In the genomic region with DNA sequence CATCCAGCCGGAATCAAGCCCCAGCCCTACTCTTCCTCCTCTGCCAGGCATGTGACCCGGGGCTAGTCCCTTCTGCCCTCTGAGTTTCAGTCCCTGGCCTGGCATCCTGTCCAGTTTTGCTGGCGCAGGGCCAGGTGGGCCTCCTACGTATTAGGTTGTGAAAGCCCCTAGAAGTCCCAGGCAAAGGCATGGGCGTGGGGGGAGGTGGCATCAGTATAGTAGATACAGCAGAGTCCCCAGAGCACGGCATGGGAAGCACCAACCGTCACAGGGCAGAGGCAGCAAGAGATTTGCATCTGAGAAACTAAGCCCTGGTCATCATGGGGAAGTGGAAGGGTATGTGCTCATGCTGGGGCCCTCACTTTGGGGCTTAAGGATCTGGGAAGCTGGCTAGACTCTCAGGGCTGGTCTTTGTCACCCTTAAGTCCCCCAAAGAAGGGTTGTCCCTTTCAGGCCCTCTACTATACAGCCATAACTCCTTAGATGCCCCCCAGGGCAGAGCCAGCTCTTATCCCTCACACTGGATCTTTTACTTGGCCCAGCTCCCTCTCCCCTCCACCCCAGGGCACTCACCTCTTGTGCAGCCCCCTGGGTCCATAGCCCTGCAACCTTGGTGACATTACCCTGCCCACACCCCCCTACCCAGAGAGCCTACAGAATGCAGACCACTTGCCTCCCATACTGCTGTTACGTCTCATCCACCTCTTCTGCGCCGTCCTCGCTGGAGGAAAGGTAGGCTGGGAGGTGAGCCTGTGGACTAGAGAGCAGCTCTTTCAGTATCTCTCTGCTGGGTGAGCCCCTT, we compare ENCODE assay signal across 1 cellular context.
TF ChIP-seq lines count a peak whose summit lies in the region.

No MANE protein-coding gene starts in this region.

TF ChIP-seq in GM12878, 131 proteins besides CTCF, POLR2A, EP300 and RAD21 (continues in another document):
- peak; percentile 63; the same call in 1 of the 2 replicates for TF ChIP-seq NBN (IDR thresholded peaks at IDR 0.05)
- TF ChIP-seq, protein P1, sequence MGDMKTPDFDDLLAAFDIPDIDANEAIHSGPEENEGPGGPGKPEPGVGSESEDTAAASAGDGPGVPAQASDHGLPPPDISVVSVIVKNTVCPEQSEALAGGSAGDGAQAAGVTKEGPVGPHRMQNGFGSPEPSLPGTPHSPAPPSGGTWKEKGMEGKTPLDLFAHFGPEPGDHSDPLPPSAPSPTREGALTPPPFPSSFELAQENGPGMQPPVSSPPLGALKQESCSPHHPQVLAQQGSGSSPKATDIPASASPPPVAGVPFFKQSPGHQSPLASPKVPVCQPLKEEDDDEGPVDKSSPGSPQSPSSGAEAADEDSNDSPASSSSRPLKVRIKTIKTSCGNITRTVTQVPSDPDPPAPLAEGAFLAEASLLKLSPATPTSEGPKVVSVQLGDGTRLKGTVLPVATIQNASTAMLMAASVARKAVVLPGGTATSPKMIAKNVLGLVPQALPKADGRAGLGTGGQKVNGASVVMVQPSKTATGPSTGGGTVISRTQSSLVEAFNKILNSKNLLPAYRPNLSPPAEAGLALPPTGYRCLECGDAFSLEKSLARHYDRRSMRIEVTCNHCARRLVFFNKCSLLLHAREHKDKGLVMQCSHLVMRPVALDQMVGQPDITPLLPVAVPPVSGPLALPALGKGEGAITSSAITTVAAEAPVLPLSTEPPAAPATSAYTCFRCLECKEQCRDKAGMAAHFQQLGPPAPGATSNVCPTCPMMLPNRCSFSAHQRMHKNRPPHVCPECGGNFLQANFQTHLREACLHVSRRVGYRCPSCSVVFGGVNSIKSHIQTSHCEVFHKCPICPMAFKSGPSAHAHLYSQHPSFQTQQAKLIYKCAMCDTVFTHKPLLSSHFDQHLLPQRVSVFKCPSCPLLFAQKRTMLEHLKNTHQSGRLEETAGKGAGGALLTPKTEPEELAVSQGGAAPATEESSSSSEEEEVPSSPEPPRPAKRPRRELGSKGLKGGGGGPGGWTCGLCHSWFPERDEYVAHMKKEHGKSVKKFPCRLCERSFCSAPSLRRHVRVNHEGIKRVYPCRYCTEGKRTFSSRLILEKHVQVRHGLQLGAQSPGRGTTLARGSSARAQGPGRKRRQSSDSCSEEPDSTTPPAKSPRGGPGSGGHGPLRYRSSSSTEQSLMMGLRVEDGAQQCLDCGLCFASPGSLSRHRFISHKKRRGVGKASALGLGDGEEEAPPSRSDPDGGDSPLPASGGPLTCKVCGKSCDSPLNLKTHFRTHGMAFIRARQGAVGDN (IDR thresholded peaks at IDR 0.05), result peak; percentile 84; the same call in 1 of the 2 replicates
- TF ChIP-seq HDAC2 (IDR thresholded peaks at IDR 0.05), result no peak
- 0 out of 2 replicates have a peak, but pooled peaks have one; percentile 29 for TF ChIP-seq MEF2A (IDR thresholded peaks at IDR 0.05; ENCODE audit: insufficient read depth, low read depth, low read length)
- TF ChIP-seq FOXM1 (IDR thresholded peaks at IDR 0.05; ENCODE audit: low read depth, low read length), result peak; percentile 24; the same call in 1 of the 2 replicates
- TF ChIP-seq IKZF2 (IDR thresholded peaks at IDR 0.05), result peak; percentile 82 to 84
- TF ChIP-seq MTA3 (IDR thresholded peaks at IDR 0.05; ENCODE audit: borderline replicate concordance, low read length), result no peak
- TF ChIP-seq RAD51 (IDR thresholded peaks at IDR 0.05), result peak; percentile 69
- peak; percentile 61 for TF ChIP-seq EED (IDR thresholded peaks at IDR 0.05; ENCODE audit: low read depth)
- TF ChIP-seq, protein P2, sequence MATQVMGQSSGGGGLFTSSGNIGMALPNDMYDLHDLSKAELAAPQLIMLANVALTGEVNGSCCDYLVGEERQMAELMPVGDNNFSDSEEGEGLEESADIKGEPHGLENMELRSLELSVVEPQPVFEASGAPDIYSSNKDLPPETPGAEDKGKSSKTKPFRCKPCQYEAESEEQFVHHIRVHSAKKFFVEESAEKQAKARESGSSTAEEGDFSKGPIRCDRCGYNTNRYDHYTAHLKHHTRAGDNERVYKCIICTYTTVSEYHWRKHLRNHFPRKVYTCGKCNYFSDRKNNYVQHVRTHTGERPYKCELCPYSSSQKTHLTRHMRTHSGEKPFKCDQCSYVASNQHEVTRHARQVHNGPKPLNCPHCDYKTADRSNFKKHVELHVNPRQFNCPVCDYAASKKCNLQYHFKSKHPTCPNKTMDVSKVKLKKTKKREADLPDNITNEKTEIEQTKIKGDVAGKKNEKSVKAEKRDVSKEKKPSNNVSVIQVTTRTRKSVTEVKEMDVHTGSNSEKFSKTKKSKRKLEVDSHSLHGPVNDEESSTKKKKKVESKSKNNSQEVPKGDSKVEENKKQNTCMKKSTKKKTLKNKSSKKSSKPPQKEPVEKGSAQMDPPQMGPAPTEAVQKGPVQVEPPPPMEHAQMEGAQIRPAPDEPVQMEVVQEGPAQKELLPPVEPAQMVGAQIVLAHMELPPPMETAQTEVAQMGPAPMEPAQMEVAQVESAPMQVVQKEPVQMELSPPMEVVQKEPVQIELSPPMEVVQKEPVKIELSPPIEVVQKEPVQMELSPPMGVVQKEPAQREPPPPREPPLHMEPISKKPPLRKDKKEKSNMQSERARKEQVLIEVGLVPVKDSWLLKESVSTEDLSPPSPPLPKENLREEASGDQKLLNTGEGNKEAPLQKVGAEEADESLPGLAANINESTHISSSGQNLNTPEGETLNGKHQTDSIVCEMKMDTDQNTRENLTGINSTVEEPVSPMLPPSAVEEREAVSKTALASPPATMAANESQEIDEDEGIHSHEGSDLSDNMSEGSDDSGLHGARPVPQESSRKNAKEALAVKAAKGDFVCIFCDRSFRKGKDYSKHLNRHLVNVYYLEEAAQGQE (IDR thresholded peaks at IDR 0.05; ENCODE audit: low read depth, low read length), result no peak
- TF ChIP-seq, protein P3, sequence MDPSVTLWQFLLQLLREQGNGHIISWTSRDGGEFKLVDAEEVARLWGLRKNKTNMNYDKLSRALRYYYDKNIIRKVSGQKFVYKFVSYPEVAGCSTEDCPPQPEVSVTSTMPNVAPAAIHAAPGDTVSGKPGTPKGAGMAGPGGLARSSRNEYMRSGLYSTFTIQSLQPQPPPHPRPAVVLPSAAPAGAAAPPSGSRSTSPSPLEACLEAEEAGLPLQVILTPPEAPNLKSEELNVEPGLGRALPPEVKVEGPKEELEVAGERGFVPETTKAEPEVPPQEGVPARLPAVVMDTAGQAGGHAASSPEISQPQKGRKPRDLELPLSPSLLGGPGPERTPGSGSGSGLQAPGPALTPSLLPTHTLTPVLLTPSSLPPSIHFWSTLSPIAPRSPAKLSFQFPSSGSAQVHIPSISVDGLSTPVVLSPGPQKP (IDR thresholded peaks at IDR 0.05; ENCODE audit: low read depth, low read length), result no peak
- TF ChIP-seq JUNB (IDR thresholded peaks at IDR 0.05), result no peak
- TF ChIP-seq BRCA1 (IDR thresholded peaks at IDR 0.05; ENCODE audit: low read depth, low read length), result no peak
- no peak for TF ChIP-seq LARP7 (IDR thresholded peaks at IDR 0.05)
- TF ChIP-seq CHD2 (IDR thresholded peaks at IDR 0.05; ENCODE audit: borderline replicate concordance, low read depth, low read length), result peak; percentile 26; the same call in 1 of the 2 replicates
- TF ChIP-seq MTA2 (IDR thresholded peaks at IDR 0.05; ENCODE audit: low read depth), result peak; percentile 64; the same call in 1 of the 2 replicates
- TF ChIP-seq, protein P4, sequence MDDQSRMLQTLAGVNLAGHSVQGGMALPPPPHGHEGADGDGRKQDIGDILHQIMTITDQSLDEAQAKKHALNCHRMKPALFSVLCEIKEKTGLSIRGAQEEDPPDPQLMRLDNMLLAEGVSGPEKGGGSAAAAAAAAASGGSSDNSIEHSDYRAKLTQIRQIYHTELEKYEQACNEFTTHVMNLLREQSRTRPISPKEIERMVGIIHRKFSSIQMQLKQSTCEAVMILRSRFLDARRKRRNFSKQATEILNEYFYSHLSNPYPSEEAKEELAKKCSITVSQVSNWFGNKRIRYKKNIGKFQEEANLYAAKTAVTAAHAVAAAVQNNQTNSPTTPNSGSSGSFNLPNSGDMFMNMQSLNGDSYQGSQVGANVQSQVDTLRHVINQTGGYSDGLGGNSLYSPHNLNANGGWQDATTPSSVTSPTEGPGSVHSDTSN (IDR thresholded peaks at IDR 0.05; ENCODE audit: insufficient replicate concordance, low read depth, low read length), result no peak
- peak; percentile 97 for TF ChIP-seq SMAD1 (IDR thresholded peaks at IDR 0.05; ENCODE audit: low read depth, partially characterized antibody)
- no peak for TF ChIP-seq ZZZ3 (IDR thresholded peaks at IDR 0.05; ENCODE audit: control insufficient read depth, insufficient read length, low read depth)
- peak; percentile 58; the same call in 1 of the 2 replicates for TF ChIP-seq BCL11A (IDR thresholded peaks at IDR 0.05; ENCODE audit: low read depth, low read length)
- TF ChIP-seq POLR2AphosphoS5 (IDR thresholded peaks at IDR 0.05; ENCODE audit: low read length), result peak; percentile 61; the same call in 1 of the 2 replicates
- no peak for TF ChIP-seq RBBP5 (conservative IDR thresholded peaks at IDR 0.05)
- TF ChIP-seq SRF (IDR thresholded peaks at IDR 0.05; ENCODE audit: low read depth in 2 of 2, low read length in 2 of 2), result no peak
- TF ChIP-seq POU2F2 (IDR thresholded peaks at IDR 0.05; ENCODE audit: borderline replicate concordance, low read depth, low read length), result peak; percentile 89; the same call in 2 of the 3 replicates
- no peak for TF ChIP-seq FOS (IDR thresholded peaks at IDR 0.05; ENCODE audit: borderline replicate concordance, extremely low read depth, insufficient read length)
- no peak for TF ChIP-seq CEBPB (IDR thresholded peaks at IDR 0.05; ENCODE audit: borderline replicate concordance in 1 of 2, low read depth in 2 of 2, low read length in 2 of 2)
- no peak for TF ChIP-seq TBL1XR1 (IDR thresholded peaks at IDR 0.05; ENCODE audit: low read depth, low read length)
- TF ChIP-seq MXI1 (IDR thresholded peaks at IDR 0.05; ENCODE audit: low read depth, low read length), result peak; percentile 24; the same call in 1 of the 2 replicates
- TF ChIP-seq MEF2B (IDR thresholded peaks at IDR 0.05; ENCODE audit: partially characterized antibody, poor library complexity, severe bottlenecking), result peak; percentile 70
- TF ChIP-seq SPI1 (IDR thresholded peaks at IDR 0.05; ENCODE audit: borderline replicate concordance, insufficient read depth, low read depth, low read length), result peak; percentile 82
- TF ChIP-seq CREB1 (IDR thresholded peaks at IDR 0.05; ENCODE audit: low read depth), result no peak; the same call in 1 of the 2 replicates
- TF ChIP-seq HDAC6 (IDR thresholded peaks at IDR 0.05; ENCODE audit: unreplicated experiment), result no peak
- no peak for TF ChIP-seq ASH2L (IDR thresholded peaks at IDR 0.05; ENCODE audit: borderline replicate concordance, low read depth)
- TF ChIP-seq TCF12 (IDR thresholded peaks at IDR 0.05; ENCODE audit: low read depth, low read length), result peak; percentile 56; the same call in 1 of the 2 replicates
- TF ChIP-seq, protein P5, sequence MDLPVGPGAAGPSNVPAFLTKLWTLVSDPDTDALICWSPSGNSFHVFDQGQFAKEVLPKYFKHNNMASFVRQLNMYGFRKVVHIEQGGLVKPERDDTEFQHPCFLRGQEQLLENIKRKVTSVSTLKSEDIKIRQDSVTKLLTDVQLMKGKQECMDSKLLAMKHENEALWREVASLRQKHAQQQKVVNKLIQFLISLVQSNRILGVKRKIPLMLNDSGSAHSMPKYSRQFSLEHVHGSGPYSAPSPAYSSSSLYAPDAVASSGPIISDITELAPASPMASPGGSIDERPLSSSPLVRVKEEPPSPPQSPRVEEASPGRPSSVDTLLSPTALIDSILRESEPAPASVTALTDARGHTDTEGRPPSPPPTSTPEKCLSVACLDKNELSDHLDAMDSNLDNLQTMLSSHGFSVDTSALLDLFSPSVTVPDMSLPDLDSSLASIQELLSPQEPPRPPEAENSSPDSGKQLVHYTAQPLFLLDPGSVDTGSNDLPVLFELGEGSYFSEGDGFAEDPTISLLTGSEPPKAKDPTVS (IDR thresholded peaks at IDR 0.05; ENCODE audit: low read depth, low read length), result no peak
- no peak for TF ChIP-seq BACH1 (IDR thresholded peaks at IDR 0.05; ENCODE audit: borderline replicate concordance)
- TF ChIP-seq BHLHE40 (IDR thresholded peaks at IDR 0.05; ENCODE audit: borderline replicate concordance in 1 of 2, low read depth in 2 of 2, low read length in 1 of 2), result peak; percentile 64 to 73; a peak in 3 of 4 replicates
- peak; percentile 77 for TF ChIP-seq PAX5 (IDR thresholded peaks at IDR 0.05; ENCODE audit: borderline replicate concordance, low read depth, low read length)
- TF ChIP-seq, protein P6, sequence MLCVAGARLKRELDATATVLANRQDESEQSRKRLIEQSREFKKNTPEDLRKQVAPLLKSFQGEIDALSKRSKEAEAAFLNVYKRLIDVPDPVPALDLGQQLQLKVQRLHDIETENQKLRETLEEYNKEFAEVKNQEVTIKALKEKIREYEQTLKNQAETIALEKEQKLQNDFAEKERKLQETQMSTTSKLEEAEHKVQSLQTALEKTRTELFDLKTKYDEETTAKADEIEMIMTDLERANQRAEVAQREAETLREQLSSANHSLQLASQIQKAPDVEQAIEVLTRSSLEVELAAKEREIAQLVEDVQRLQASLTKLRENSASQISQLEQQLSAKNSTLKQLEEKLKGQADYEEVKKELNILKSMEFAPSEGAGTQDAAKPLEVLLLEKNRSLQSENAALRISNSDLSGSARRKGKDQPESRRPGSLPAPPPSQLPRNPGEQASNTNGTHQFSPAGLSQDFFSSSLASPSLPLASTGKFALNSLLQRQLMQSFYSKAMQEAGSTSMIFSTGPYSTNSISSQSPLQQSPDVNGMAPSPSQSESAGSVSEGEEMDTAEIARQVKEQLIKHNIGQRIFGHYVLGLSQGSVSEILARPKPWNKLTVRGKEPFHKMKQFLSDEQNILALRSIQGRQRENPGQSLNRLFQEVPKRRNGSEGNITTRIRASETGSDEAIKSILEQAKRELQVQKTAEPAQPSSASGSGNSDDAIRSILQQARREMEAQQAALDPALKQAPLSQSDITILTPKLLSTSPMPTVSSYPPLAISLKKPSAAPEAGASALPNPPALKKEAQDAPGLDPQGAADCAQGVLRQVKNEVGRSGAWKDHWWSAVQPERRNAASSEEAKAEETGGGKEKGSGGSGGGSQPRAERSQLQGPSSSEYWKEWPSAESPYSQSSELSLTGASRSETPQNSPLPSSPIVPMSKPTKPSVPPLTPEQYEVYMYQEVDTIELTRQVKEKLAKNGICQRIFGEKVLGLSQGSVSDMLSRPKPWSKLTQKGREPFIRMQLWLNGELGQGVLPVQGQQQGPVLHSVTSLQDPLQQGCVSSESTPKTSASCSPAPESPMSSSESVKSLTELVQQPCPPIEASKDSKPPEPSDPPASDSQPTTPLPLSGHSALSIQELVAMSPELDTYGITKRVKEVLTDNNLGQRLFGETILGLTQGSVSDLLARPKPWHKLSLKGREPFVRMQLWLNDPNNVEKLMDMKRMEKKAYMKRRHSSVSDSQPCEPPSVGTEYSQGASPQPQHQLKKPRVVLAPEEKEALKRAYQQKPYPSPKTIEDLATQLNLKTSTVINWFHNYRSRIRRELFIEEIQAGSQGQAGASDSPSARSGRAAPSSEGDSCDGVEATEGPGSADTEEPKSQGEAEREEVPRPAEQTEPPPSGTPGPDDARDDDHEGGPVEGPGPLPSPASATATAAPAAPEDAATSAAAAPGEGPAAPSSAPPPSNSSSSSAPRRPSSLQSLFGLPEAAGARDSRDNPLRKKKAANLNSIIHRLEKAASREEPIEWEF (IDR thresholded peaks at IDR 0.05; ENCODE audit: insufficient replicate concordance, low read depth, low read length), result no peak
- no peak for TF ChIP-seq ZBED1 (IDR thresholded peaks at IDR 0.05; ENCODE audit: borderline replicate concordance)
- no peak for TF ChIP-seq GABPA (IDR thresholded peaks at IDR 0.05; ENCODE audit: low read depth)
